Comparison of ENCODE assay signal across 12 cellular contexts in the genomic region with DNA sequence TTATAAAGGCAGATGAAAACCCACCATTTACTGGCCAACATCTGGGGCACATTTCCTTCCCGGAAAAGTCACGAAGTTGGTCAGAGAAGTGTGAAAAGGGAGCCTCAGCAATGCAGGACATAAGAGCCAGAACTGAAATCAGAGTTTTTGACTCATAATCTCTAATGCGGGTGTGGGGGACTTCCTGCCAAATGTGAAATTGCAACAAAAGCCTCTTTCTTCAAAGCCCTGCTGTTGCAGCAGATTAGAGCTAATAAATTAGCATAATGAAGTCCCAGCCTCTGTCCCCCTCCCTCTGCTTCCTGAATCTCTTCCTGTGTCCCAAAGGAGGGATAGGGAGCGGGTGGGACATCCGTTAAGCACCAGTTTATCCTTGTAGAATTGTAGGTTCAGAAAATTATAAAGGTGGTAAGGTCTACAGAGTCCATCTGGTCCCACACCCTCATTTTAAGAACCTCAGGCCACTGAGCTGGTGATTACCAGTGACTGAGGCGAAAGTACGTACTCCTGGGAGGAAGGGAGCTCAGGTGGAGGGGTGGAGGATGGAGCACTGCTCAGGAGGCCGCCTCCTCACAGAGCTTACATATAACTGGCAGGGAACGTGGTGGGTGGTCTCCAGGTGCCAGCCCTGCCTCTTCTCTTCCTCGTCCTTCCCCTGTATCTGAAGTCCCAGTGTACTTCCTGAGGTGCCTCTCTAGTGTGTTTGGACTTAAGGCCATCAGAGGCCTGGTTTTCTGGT. TPM values are rescaled to one million over a fixed set of nuclear protein-coding genes. Genes with fewer than 3 reads are reported as not detected.
DNase-seq lines count a peak whose midpoint lies in the region; ATAC-seq and TF ChIP-seq lines count a peak whose summit lies in the region.
"Had no signal": no experiment of that assay in that cellular context is flagged by ENCODE, and none has a peak within 500 bp of the region (broad histone marks: within the 10 kb centered on the region; RNA-seq: fewer than 3 reads in every experiment).

No MANE protein-coding gene starts in this region.

- no peak for DNase-seq in activated CD4-positive, alpha-beta T cell treated with anti-CD3 and anti-CD28 coated beads for 36 hours
- no peak for DNase-seq in activated CD4-positive, alpha-beta T cell treated with anti-CD3 and anti-CD28 coated beads, Interleukin-2, amount 50 U/mL, for 1 hour
- DNase-seq in esophagus squamous epithelium (lab: John Stamatoyannopoulos, UW) (no peak), SK-N-SH (no peak), pons (ENCODE audit: low spot score) (no peak)
- no peak for DNase-seq in activated CD4-positive, alpha-beta T cell treated with anti-CD3 and anti-CD28 coated beads for 4 hours
- DNase-seq: effector memory CD4-positive, alpha-beta T cell; NCI-H187 treated with DMSO at 0.1 percent for 48 hours; T1000 had no signal

- H3K9me3 ChIP-seq in esophagus squamous epithelium: no peaks in the 10 kb centered on the region
- H3K9me3 ChIP-seq in subcutaneous abdominal adipose tissue (ENCODE audit: control insufficient read depth in 5 of 5, low read length in 5 of 5): no peaks in the 10 kb centered on the region
- H3K9me3 ChIP-seq in SK-N-SH: no peaks in the 10 kb centered on the region
- H3K9me3 ChIP-seq: A549 had no signal

- TF ChIP-seq RAD21 in SK-N-SH (IDR thresholded peaks at IDR 0.05; ENCODE audit: low read length): no peak

- H3K27me3 ChIP-seq in esophagus squamous epithelium: no peaks in the 10 kb centered on the region
- peaks cover 0 to 3% (median 0%) of the 10 kb centered on the region in 5 donors for H3K27me3 ChIP-seq in subcutaneous abdominal adipose tissue (ENCODE audit: control insufficient read depth in 5 of 5, insufficient read depth in 4 of 5, low read length in 5 of 5)
- H3K27me3 ChIP-seq in SK-N-SH (ENCODE audit: insufficient read depth): no peaks in the 10 kb centered on the region

- H3K36me3 ChIP-seq in esophagus squamous epithelium (peaks cover 0 to 9% (median 0%) of the 10 kb centered on the region in 3 donors), subcutaneous abdominal adipose tissue (ENCODE audit: control insufficient read depth in 5 of 5, insufficient read depth in 5 of 5, low read length in 5 of 5) (peaks cover 0 to 5% (median 0%) of the 10 kb centered on the region in 5 donors), SK-N-SH (replicated peaks in 1 of 2; ENCODE audit: control insufficient read depth in 1 of 2, insufficient read depth in 2 of 2, low read length in 1 of 2) (no peaks in the 10 kb centered on the region)

- H3K79me2 ChIP-seq in SK-N-SH (ENCODE audit: insufficient read depth): no peaks in the 10 kb centered on the region

- H3K4me1 ChIP-seq in esophagus squamous epithelium: peaks cover 0 to 17% (median 0%) of the 10 kb centered on the region in 3 donors
- peaks cover 0 to 43% (median 11%) of the 10 kb centered on the region in 5 donors for H3K4me1 ChIP-seq in subcutaneous abdominal adipose tissue (ENCODE audit: control insufficient read depth in 5 of 5, insufficient read depth in 5 of 5, low read length in 5 of 5)
- no peaks in the 10 kb centered on the region; a peak in 1 of 4 replicates for H3K4me1 ChIP-seq in SK-N-SH (ENCODE audit: control insufficient read depth in 1 of 2, insufficient read depth in 2 of 2, low read depth in 1 of 2, low read length in 1 of 2)
- H3K4me1 ChIP-seq: A549 had no signal

- no peaks in the 10 kb centered on the region for H3F3A ChIP-seq in SK-N-SH (replicated peaks; ENCODE audit: insufficient read depth)

- no peaks in the 10 kb centered on the region for H4K20me1 ChIP-seq in SK-N-SH (ENCODE audit: insufficient read depth)

- H3K4me3 ChIP-seq in esophagus squamous epithelium (no peak overlapping the region), subcutaneous abdominal adipose tissue (ENCODE audit: low read depth in 1 of 5, low read length in 5 of 5) (no peak overlapping the region), SK-N-SH (ENCODE audit: low read depth in 2 of 2, low read length in 1 of 2) (no peak overlapping the region)
- H3K4me3 ChIP-seq: A549 had no signal

- peak overlapping the region; percentile 62 for H3K27ac Mint-ChIP-seq in activated CD4-positive, alpha-beta T cell treated with anti-CD3 and anti-CD28 coated beads for 36 hours

- CTCF ChIA-PET in activated CD4-positive, alpha-beta T cell treated with anti-CD3 and anti-CD28 coated beads for 36 hours (lab: Charles Lee): interaction anchor here (0.7 kb wide), 1 partner anchor 999 kb away, joined by 4 read pairs; no protein-coding TSS in a partner anchor
- CTCF ChIA-PET in SK-N-SH (lab: Yijun Ruan, JAX): interaction anchor here (0.6 to 0.7 kb wide), 2 partner anchors 10 to 118 kb away, joined by 3 read pairs; no protein-coding TSS in a partner anchor

- no peaks in the 10 kb centered on the region for H3K9me2 ChIP-seq in SK-N-SH

- H3K9me3 Mint-ChIP-seq in activated CD4-positive, alpha-beta T cell treated with anti-CD3 and anti-CD28 coated beads for 36 hours (ENCODE audit: low read depth): no peaks in the 10 kb centered on the region

- POLR2A ChIA-PET in activated CD4-positive, alpha-beta T cell treated with anti-CD3 and anti-CD28 coated beads for 36 hours (lab: Charles Lee): no interaction called here
- POLR2A ChIA-PET in SK-N-SH (lab: Yijun Ruan, JAX): no interaction called here

- peaks cover 46% of the 10 kb centered on the region for H3K36me3 Mint-ChIP-seq in activated CD4-positive, alpha-beta T cell treated with anti-CD3 and anti-CD28 coated beads for 36 hours (ENCODE audit: low read depth)

- H3K4me2 ChIP-seq in SK-N-SH: no peak overlapping the region
- H3K4me2 ChIP-seq: A549 had no signal

- intact Hi-C loops in activated CD4-positive, alpha-beta T cell treated with anti-CD3 and anti-CD28 coated beads for 36 hours (cut with DNase I, micrococcal nuclease): no loop called here
- intact Hi-C loops in esophagus squamous epithelium (cut with DNase I): no loop called here

- no peak for TF ChIP-seq EP300 in SK-N-SH (IDR thresholded peaks at IDR 0.05; ENCODE audit: borderline replicate concordance in 1 of 2, low read depth in 1 of 2, low read length in 1 of 2)

- no peaks in the 10 kb centered on the region for H3K27me3 Mint-ChIP-seq in activated CD4-positive, alpha-beta T cell treated with anti-CD3 and anti-CD28 coated beads for 36 hours

- no peak overlapping the region for H3K4me3 Mint-ChIP-seq in activated CD4-positive, alpha-beta T cell treated with anti-CD3 and anti-CD28 coated beads for 36 hours

- no peak overlapping the region for H3K9ac ChIP-seq in subcutaneous abdominal adipose tissue (ENCODE audit: low read length in 5 of 5)
- H3K9ac ChIP-seq in SK-N-SH: no peak overlapping the region

- TF ChIP-seq CTCF in esophagus squamous epithelium (IDR thresholded peaks at IDR 0.05) (no peak), SK-N-SH (IDR thresholded peaks at IDR 0.05) (no peak)

- H3K27ac ChIP-seq in esophagus squamous epithelium: peak overlapping the region in 3 of 4 donors; percentile 20 to 35 (median 33)
- H3K27ac ChIP-seq in subcutaneous abdominal adipose tissue (ENCODE audit: low read depth, low read length): peak overlapping the region; percentile 50
- H3K27ac ChIP-seq in SK-N-SH (ENCODE audit: low read depth in 2 of 2, low read length in 1 of 2): no peak overlapping the region
- H3K27ac ChIP-seq: A549 had no signal

- ATAC-seq in activated CD4-positive, alpha-beta T cell treated with anti-CD3 and anti-CD28 coated beads for 36 hours: peak; percentile 57
- peak; percentile 48 for ATAC-seq in HG03159 (IDR thresholded peaks at IDR 0.05; ENCODE audit: unreplicated experiment)
- ATAC-seq: A549 had no signal

- no peak for TF ChIP-seq POLR2A in esophagus squamous epithelium (IDR thresholded peaks at IDR 0.05)

- H3K4me1 Mint-ChIP-seq in activated CD4-positive, alpha-beta T cell treated with anti-CD3 and anti-CD28 coated beads for 36 hours: peaks cover 50% of the 10 kb centered on the region

- no peak overlapping the region for H2AFZ ChIP-seq in SK-N-SH (ENCODE audit: low read depth)

- 78 to 82% methylated on average over 10 of the region's 10 CpGs for WGBS in esophagus squamous epithelium, 2 donors
- WGBS in SK-N-SH (ENCODE audit: low lambda C conversion rate): 87% methylated on average over 10 of the region's 10 CpGs

TF ChIP-seq in SK-N-SH, 30 proteins besides CTCF, POLR2A, EP300 and RAD21 (continues in another document):
- TF ChIP-seq, protein P1, sequence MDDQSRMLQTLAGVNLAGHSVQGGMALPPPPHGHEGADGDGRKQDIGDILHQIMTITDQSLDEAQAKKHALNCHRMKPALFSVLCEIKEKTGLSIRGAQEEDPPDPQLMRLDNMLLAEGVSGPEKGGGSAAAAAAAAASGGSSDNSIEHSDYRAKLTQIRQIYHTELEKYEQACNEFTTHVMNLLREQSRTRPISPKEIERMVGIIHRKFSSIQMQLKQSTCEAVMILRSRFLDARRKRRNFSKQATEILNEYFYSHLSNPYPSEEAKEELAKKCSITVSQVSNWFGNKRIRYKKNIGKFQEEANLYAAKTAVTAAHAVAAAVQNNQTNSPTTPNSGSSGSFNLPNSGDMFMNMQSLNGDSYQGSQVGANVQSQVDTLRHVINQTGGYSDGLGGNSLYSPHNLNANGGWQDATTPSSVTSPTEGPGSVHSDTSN (IDR thresholded peaks at IDR 0.05): no peak
- TF ChIP-seq FOSL2 (IDR thresholded peaks at IDR 0.05; ENCODE audit: borderline replicate concordance, low read depth): no peak
- no peak for TF ChIP-seq TAF1 (IDR thresholded peaks at IDR 0.05; ENCODE audit: borderline replicate concordance, low read depth, low read length)
- no peak for TF ChIP-seq GABPA (IDR thresholded peaks at IDR 0.05; ENCODE audit: low read depth)
- TF ChIP-seq FOXM1 (IDR thresholded peaks at IDR 0.05; ENCODE audit: low read depth): no peak

RNA-seq across cellular contexts. Expression of gene ST6GAL1, which starts 35.0 kb away (rescaled TPM):
- total RNA-seq in activated CD4-positive, alpha-beta T cell treated with anti-CD3 and anti-CD28 coated beads for 36 hours: 100 to 1,000 TPM in 1 of 2 experiments, 10 to 100 TPM in 1; 86.6 to 111 TPM
- total RNA-seq in esophagus squamous epithelium: 10 to 100 TPM in 2 of 4 donors, 1 to 10 TPM in 2; 6.0 to 44.2 (median 15.2) TPM
- polyA plus RNA-seq in SK-N-SH (2012; rRNA removed): 3.9 and 5.1 TPM in 2 replicates
- 3.6 and 4.5 TPM in 2 replicates for polyA plus RNA-seq in SK-N-SH (2012; cell fraction: cytosol; rRNA removed)
- 4.8 and 6.4 TPM in 2 replicates for polyA plus RNA-seq in SK-N-SH (2012; cell fraction: nucleus; rRNA removed)

Comparison
In these comparisons a context has a peak if more than half of its experiments do, and no peak if none do; other contexts are left out.
1. H3K27ac ChIP-seq: peak in esophagus squamous epithelium (3 of 4) and subcutaneous abdominal adipose tissue (single experiment); none in SK-N-SH (0 of 2).